2 cellular contexts compared by ENCODE assay signal in the genomic region with DNA sequence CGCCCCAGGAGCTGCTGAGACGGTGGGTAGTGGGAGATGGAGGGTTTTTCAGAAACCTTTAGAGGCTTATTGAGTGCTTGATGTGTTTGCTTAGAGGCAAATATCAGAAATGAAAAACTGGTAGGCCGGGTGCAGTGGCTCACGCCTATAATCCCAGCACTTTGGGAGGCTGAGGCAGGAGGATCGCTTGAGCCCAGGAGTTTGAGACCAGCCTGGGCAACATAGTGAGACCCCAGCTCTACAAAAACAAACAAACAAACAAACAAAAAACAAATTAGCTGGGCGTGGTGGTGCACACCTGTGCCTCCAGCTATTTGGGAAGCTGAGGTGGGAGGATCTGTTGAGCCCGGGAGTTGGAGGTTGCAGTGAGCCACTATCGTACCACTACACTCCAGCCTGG.
TF ChIP-seq lines count a peak whose summit lies in the region.

No MANE protein-coding gene starts in this region.

TF ChIP-seq in HEK293, 187 proteins besides CTCF, POLR2A, EP300 and RAD21:
- TF ChIP-seq ZNF121 (tag by site-specific recombination; IDR thresholded peaks at IDR 0.05): peak; percentile 92

TF ChIP-seq in WTC11, 78 proteins besides CTCF, POLR2A, EP300 and RAD21:
- 0 out of 2 replicates have a peak, but pooled peaks have one; percentile 8 for TF ChIP-seq ZNF121 (CRISPR knock-in tag; IDR thresholded peaks at IDR 0.05)
